Comparison of ENCODE assay signal across 8 cellular contexts in the genomic region with DNA sequence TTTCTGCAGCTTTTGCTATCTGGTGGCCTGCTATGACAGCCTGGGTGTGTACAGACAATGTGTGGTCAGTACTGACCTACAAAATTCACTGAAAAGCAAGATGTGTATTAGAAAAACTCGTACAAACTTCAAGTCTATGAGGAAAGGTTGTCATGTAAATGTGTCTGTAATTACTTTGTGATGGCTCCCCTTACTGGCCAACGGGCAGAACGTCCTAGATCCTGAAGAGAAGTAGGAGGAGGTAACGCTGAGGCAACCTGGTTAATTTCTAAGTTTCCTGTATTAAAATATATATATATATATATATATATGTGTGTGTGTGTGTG.
A peak's percentile ranks its signal among the peaks of the same experiment; 100 is the strongest.
DNase-seq lines count a peak whose midpoint lies in the region; ATAC-seq, FAIRE-seq and TF ChIP-seq lines count a peak whose summit lies in the region.

No MANE protein-coding gene starts in this region.

- ATAC-seq in GM18508 (IDR thresholded peaks at IDR 0.05; ENCODE audit: insufficient read depth, unreplicated experiment), result peak; percentile 69
- ATAC-seq in HG02938 (IDR thresholded peaks at IDR 0.05; ENCODE audit: unreplicated experiment), result peak; percentile 89

- peak in 3 of 4 experiments; percentile 14 to 47 (median 45) for TF ChIP-seq CTCF in prostate gland (IDR thresholded peaks at IDR 0.05)

- H3K4me1 ChIP-seq in prostate gland (replicated peaks), result no peaks in the 10 kb centered on the region

- DNase-seq in AG20443 (ENCODE audit: low spot score) (peak; percentile 49), NCI-H1436 treated with DMSO at 0.1 percent for 48 hours (lab: John Stamatoyannopoulos, UW) (peak; percentile 41), glomerular endothelial cell (ENCODE audit: extremely low read depth, low read depth, low spot score) (peak; percentile 14), prostate gland (ENCODE audit: low spot score) (peak; percentile 19), ecto neural progenitor cell (ENCODE audit: low spot score) (no peak)

- no peaks in the 10 kb centered on the region for H3K27me3 ChIP-seq in prostate gland (replicated peaks; ENCODE audit: insufficient read depth)

- no peak overlapping the region for H3K4me3 ChIP-seq in prostate gland

- no peaks in the 10 kb centered on the region for H3K9me3 ChIP-seq in prostate gland

- intact Hi-C loops in prostate gland (cut with DNase I), result loop anchor here (5.0 kb wide), 1 partner anchor 296 kb away; no protein-coding TSS in a partner anchor

- TF ChIP-seq POLR2A in prostate gland (IDR thresholded peaks at IDR 0.05), result no peak

- H3K27ac ChIP-seq in prostate gland, result no peak overlapping the region

- WGBS in prostate gland, result 5% methylated on average over 4 of the region's 4 CpGs

- no peaks in the 10 kb centered on the region for H3K36me3 ChIP-seq in prostate gland

- FAIRE-seq in TTC549 (lab: Jason Lieb, UNC), result peak; percentile 70
